ENCODE assay signal across 1 cellular context in the genomic region with DNA sequence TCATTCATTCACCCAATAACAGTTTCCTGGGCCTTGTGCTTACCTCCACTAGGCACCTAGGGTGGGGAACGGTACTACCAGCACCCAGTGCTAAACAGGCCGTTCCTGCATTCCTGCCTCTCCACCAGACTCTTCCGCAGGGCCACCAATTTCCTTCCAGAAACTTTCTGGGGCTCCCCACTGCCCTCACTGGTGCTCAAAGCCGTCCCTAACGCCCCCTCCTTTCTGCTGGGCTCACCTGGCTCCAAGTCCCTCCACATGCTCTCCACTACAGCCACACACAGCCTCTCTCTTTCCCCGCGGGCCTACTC.
A peak's percentile ranks its signal among the peaks of the same experiment; 100 is the strongest.
TF ChIP-seq lines count a peak whose summit lies in the region.

No MANE protein-coding gene starts in this region.

TF ChIP-seq in K562, 482 proteins besides CTCF, POLR2A, EP300 and RAD21:
- TF ChIP-seq HDAC3 (IDR thresholded peaks at IDR 0.05; ENCODE audit: borderline replicate concordance, partially characterized antibody) (no peak), HMG20A (CRISPR knock-in tag; conservative IDR thresholded peaks at IDR 0.05) (no peak), SMC3 (conservative IDR thresholded peaks at IDR 0.05; ENCODE audit: insufficient read depth, low read depth, low read length) (0 out of 2 replicates have a peak, but pooled peaks have one; percentile 6), ZNF12 (CRISPR knock-in tag; IDR thresholded peaks at IDR 0.05) (no peak), ZC3H8 (IDR thresholded peaks at IDR 0.05) (no peak), ETV5 (CRISPR knock-in tag; IDR thresholded peaks at IDR 0.05; ENCODE audit: low read depth) (no peak), MAFF (IDR thresholded peaks at IDR 0.05; ENCODE audit: low read length) (no peak), MTA1 (IDR thresholded peaks at IDR 0.05; ENCODE audit: borderline replicate concordance) (no peak), ZNF696 (CRISPR knock-in tag; conservative IDR thresholded peaks at IDR 0.05) (no peak), ZNF507 (tag; conservative IDR thresholded peaks at IDR 0.05) (no peak), SMAD4 (CRISPR knock-in tag; conservative IDR thresholded peaks at IDR 0.05) (no peak), ZNF586 (CRISPR knock-in tag; conservative IDR thresholded peaks at IDR 0.05) (no peak), ZNF311 (CRISPR knock-in tag; IDR thresholded peaks at IDR 0.05) (no peak), SRSF1 (IDR thresholded peaks at IDR 0.05; ENCODE audit: low read depth, low read length) (no peak), ASH1L (IDR thresholded peaks at IDR 0.05; ENCODE audit: borderline replicate concordance, low read depth, partially characterized antibody) (no peak), SLC30A9 (CRISPR knock-in tag; IDR thresholded peaks at IDR 0.05) (no peak), ZNF57 (CRISPR knock-in tag; IDR thresholded peaks at IDR 0.05) (no peak), ZSCAN29 (IDR thresholded peaks at IDR 0.05) (no peak)
- TF ChIP-seq, protein P1, sequence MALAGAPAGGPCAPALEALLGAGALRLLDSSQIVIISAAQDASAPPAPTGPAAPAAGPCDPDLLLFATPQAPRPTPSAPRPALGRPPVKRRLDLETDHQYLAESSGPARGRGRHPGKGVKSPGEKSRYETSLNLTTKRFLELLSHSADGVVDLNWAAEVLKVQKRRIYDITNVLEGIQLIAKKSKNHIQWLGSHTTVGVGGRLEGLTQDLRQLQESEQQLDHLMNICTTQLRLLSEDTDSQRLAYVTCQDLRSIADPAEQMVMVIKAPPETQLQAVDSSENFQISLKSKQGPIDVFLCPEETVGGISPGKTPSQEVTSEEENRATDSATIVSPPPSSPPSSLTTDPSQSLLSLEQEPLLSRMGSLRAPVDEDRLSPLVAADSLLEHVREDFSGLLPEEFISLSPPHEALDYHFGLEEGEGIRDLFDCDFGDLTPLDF (CRISPR knock-in tag; IDR thresholded peaks at IDR 0.05) = peak; percentile 31; the same call in 1 of the 2 replicates
- TF ChIP-seq, protein P2, sequence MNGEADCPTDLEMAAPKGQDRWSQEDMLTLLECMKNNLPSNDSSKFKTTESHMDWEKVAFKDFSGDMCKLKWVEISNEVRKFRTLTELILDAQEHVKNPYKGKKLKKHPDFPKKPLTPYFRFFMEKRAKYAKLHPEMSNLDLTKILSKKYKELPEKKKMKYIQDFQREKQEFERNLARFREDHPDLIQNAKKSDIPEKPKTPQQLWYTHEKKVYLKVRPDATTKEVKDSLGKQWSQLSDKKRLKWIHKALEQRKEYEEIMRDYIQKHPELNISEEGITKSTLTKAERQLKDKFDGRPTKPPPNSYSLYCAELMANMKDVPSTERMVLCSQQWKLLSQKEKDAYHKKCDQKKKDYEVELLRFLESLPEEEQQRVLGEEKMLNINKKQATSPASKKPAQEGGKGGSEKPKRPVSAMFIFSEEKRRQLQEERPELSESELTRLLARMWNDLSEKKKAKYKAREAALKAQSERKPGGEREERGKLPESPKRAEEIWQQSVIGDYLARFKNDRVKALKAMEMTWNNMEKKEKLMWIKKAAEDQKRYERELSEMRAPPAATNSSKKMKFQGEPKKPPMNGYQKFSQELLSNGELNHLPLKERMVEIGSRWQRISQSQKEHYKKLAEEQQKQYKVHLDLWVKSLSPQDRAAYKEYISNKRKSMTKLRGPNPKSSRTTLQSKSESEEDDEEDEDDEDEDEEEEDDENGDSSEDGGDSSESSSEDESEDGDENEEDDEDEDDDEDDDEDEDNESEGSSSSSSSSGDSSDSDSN (IDR thresholded peaks at IDR 0.05; ENCODE audit: borderline replicate concordance in 1 of 2, low read depth in 2 of 2, low read length in 2 of 2) = no peak
- TF ChIP-seq, protein P3, sequence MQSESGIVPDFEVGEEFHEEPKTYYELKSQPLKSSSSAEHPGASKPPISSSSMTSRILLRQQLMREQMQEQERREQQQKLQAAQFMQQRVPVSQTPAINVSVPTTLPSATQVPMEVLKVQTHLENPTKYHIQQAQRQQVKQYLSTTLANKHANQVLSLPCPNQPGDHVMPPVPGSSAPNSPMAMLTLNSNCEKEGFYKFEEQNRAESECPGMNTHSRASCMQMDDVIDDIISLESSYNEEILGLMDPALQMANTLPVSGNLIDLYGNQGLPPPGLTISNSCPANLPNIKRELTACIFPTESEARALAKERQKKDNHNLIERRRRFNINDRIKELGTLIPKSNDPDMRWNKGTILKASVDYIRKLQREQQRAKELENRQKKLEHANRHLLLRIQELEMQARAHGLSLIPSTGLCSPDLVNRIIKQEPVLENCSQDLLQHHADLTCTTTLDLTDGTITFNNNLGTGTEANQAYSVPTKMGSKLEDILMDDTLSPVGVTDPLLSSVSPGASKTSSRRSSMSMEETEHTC (IDR thresholded peaks at IDR 0.05) = no peak
- TF ChIP-seq, protein P4, sequence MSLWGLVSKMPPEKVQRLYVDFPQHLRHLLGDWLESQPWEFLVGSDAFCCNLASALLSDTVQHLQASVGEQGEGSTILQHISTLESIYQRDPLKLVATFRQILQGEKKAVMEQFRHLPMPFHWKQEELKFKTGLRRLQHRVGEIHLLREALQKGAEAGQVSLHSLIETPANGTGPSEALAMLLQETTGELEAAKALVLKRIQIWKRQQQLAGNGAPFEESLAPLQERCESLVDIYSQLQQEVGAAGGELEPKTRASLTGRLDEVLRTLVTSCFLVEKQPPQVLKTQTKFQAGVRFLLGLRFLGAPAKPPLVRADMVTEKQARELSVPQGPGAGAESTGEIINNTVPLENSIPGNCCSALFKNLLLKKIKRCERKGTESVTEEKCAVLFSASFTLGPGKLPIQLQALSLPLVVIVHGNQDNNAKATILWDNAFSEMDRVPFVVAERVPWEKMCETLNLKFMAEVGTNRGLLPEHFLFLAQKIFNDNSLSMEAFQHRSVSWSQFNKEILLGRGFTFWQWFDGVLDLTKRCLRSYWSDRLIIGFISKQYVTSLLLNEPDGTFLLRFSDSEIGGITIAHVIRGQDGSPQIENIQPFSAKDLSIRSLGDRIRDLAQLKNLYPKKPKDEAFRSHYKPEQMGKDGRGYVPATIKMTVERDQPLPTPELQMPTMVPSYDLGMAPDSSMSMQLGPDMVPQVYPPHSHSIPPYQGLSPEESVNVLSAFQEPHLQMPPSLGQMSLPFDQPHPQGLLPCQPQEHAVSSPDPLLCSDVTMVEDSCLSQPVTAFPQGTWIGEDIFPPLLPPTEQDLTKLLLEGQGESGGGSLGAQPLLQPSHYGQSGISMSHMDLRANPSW (CRISPR knock-in tag; IDR thresholded peaks at IDR 0.05) = no peak
- TF ChIP-seq, protein P5, sequence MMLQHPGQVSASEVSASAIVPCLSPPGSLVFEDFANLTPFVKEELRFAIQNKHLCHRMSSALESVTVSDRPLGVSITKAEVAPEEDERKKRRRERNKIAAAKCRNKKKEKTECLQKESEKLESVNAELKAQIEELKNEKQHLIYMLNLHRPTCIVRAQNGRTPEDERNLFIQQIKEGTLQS (IDR thresholded peaks at IDR 0.05) = no peak
- TF ChIP-seq, protein P5 (CRISPR knock-in tag; conservative IDR thresholded peaks at IDR 0.05) = 0 out of 2 replicates have a peak, but pooled peaks have one; percentile 20
